ENCODE assay signal across 8 cellular contexts in the genomic region with DNA sequence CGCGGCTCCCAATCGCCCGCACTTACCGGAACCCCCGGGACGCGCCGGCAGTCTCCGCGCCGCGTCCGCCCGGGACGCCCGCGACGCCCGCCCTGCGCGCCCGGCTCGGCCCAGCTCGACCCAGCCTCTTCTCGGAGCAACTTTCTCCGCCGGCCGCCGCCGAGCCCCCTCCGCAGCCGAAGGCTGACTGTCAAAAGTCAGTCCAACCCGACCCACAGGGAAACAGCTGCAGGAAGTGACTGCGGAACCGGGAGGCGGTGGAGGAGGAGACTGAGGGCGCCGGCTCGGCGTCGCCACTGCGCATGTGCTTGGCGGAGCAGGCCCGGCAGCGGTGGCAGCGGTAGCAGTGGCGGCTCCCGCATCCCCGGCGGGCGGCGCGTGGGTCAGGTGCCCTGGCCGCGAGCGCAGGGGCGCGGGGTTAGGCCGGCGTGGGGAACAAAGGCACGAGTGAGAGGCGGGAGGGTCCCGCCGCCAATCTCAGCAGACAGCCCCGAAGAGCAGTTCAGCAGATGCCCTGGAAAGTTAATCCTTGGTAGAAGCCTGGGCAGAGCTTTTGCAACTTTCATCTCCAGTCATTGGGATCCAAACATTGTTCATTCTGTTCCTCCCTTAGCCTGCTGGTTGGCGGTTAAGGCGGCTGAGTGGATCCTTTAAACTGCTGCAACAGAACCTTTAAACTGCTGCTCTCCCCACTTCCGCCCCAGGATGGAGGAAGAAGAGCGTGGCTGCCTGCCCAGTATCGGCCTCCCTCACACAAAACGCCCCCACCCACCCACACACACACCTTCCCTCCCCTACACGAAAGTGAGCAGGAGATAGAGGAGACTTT.
DNase-seq lines count a peak whose midpoint lies in the region; ATAC-seq and TF ChIP-seq lines count a peak whose summit lies in the region.

ZMAT3 (minus strand) TSS at position 241 of the 829 bp plus-strand sequence. CDS start 4,057 bp downstream, outside the sequence.

- in situ Hi-C loops in GM18951 (cut with MboI; ENCODE audit: low sequenced_read_pairs, unreplicated experiment): no loop called here

- DNase-seq in AG08396 (ENCODE audit: low spot score): peak; percentile 96
- peak; percentile 85 for DNase-seq in NCI-H345 (lab: John Stamatoyannopoulos, UW)
- peak; percentile 75 for DNase-seq in cerebellar cortex (ENCODE audit: low spot score)
- peak; percentile 77 for DNase-seq in kidney glomerular epithelial cell (lab: John Stamatoyannopoulos, UW)
- DNase-seq in stimulated activated CD4-positive, alpha-beta T cell treated with anti-CD3 and anti-CD28 coated beads, Interleukin-1b, Interleukin-23, amount 100 ng/mL, for 1 hour (ENCODE audit: low read depth in 2 of 2): peak; percentile 68 to 71

- peak; percentile 77 for ATAC-seq in HG03175 (IDR thresholded peaks at IDR 0.05; ENCODE audit: unreplicated experiment)
- peak; percentile 91 to 92 for ATAC-seq in activated CD4-positive, CD25-positive, alpha-beta regulatory T cell treated with anti-CD3 and anti-CD28 coated beads, Interleukin-2, amount 50 U/mL, for 24 hours

- peak; percentile 97 for TF ChIP-seq POLR2A in GM18951 (IDR thresholded peaks at IDR 0.05; ENCODE audit: extremely low read depth, insufficient read depth, insufficient read length)

Comparison
In these comparisons a context has a peak if more than half of its experiments do, and no peak if none do; other contexts are left out.
1. Peak in every context shown above with its lines: DNase-seq and ATAC-seq.